26 cellular contexts compared by ENCODE assay signal in genomic region chr20:6680854-6681253, GRCh38.
"Had no signal": no experiment of that assay in that cellular context is flagged by ENCODE, and none has a peak within 500 bp of the region (broad histone marks: within the 10 kb centered on the region; RNA-seq: fewer than 3 reads in every experiment).

No MANE protein-coding gene starts in this region.

- ATAC-seq: activated CD8-positive, alpha-beta memory T cell treated with anti-CD3 and anti-CD28 coated beads, Interleukin-2, amount 10 ng/mL, durations not matched to agents 7 days and 5 days; activated naive CD4-positive, alpha-beta T cell treated with anti-CD3 and anti-CD28 coated beads, Interleukin-2, amount 50 U/mL, for 72 hours; activated naive CD8-positive, alpha-beta T cell treated with anti-CD3 and anti-CD28 coated beads, Interleukin-2, amount 50 U/mL, for 24 hours; activated T-cell treated with anti-CD3 and anti-CD28 coated beads, Interleukin-2, amount 50 U/mL, for 4 hours; body of pancreas; T-helper 17 cell; WTC11 had no signal

- H3K36me3 ChIP-seq: ascending aorta had no signal

- DNase-seq: activated CD4-positive, alpha-beta T cell treated with anti-CD3 and anti-CD28 coated beads for 48 hours; activated CD4-positive, alpha-beta T cell treated with anti-CD3 and anti-CD28 coated beads, Interleukin-2, amount 50 U/mL, for 4 hours; activated CD4-positive, CD25-positive, alpha-beta regulatory T cell treated with anti-CD3 and anti-CD28 coated beads, Interleukin-2, amount 50 U/mL, for 72 hours; activated CD8-positive, alpha-beta memory T cell treated with anti-CD3 and anti-CD28 coated beads, Interleukin-2, amount 10 ng/mL, durations not matched to agents 7 days and 5 days; activated effector memory CD4-positive, alpha-beta T cell treated with anti-CD3 and anti-CD28 coated beads, Interleukin-2, amount 50 U/mL, for 16 hours; activated naive CD4-positive, alpha-beta T cell treated with Interleukin-2 at 50 U/mL for 16 hours; activated naive CD8-positive, alpha-beta T cell treated with anti-CD3 and anti-CD28 coated beads, Interleukin-2, amount 50 U/mL, for 24 hours; activated T-cell treated with anti-CD3 and anti-CD28 coated beads, Interleukin-2, amount 50 U/mL, for 4 hours; amniotic stem cell; central memory CD4-positive, alpha-beta T cell; IMR-90; Kasumi-1; KBM-7; NCI-H1105 treated with DMSO at 0.1 percent for 48 hours; NCI-H1694 treated with DMSO at 0.1 percent for 48 hours; NCI-H446; NCI-H524; NCI-H774; NK-92 treated with Interleukin-12 subunit alpha and Interleukin-12 subunit beta, amount 100 ng/mL, for 24 hours; SHP77 treated with DMSO at 0.1 percent for 48 hours; T-helper 17 cell; T-helper 9 cell had no signal

- H3K9me3 ChIP-seq: ascending aorta, body of pancreas had no signal

- H3K27ac ChIP-seq: ascending aorta, body of pancreas had no signal

- H3K4me1 ChIP-seq: ascending aorta, body of pancreas had no signal

- H3K27me3 ChIP-seq: ascending aorta, body of pancreas had no signal

- H3K4me3 ChIP-seq: ascending aorta, body of pancreas had no signal
